Comparison of ENCODE assay signal across 14 cellular contexts in genomic region chr10:121956111-121957061, GRCh38. TPM values are rescaled to one million over a fixed set of nuclear protein-coding genes. Genes with fewer than 3 reads are reported as not detected.
DNase-seq lines count a peak whose midpoint lies in the region; ATAC-seq and TF ChIP-seq lines count a peak whose summit lies in the region.
"Had no signal": no experiment of that assay in that cellular context is flagged by ENCODE, and none has a peak within 500 bp of the region (broad histone marks: within the 10 kb centered on the region; RNA-seq: fewer than 3 reads in every experiment).

No MANE protein-coding gene starts in this region.

- H3K9me3 ChIP-seq in PC-3 (ENCODE audit: low read length) (no peaks in the 10 kb centered on the region), osteoblast (ENCODE audit: low read depth, low read length) (no peaks in the 10 kb centered on the region), sigmoid colon (no peaks in the 10 kb centered on the region)

- peaks cover 4% of the 10 kb centered on the region for H3K36me3 ChIP-seq in PC-3 (ENCODE audit: low read depth, low read length)
- H3K36me3 ChIP-seq in osteoblast (ENCODE audit: insufficient read depth, low read length), result peaks cover 6% of the 10 kb centered on the region
- peaks cover 3 to 73% (median 31%) of the 10 kb centered on the region in 4 donors for H3K36me3 ChIP-seq in sigmoid colon

- WGBS in sigmoid colon, 2 donors, result 88 to 89% methylated on average over 7 of the region's 7 CpGs

- H3K4me1 ChIP-seq in PC-3 (ENCODE audit: insufficient read depth, low read length), result peaks cover 17% of the 10 kb centered on the region
- peaks cover 11% of the 10 kb centered on the region for H3K4me1 ChIP-seq in osteoblast (ENCODE audit: insufficient read depth, low read length)
- H3K4me1 ChIP-seq in sigmoid colon, result no peaks in the 10 kb centered on the region

- no peaks in the 10 kb centered on the region for H3K9me2 ChIP-seq in PC-3 (replicated peaks; ENCODE audit: low read length)

- H3F3A ChIP-seq in PC-3 (ENCODE audit: low read length, unreplicated experiment), result no peaks in the 10 kb centered on the region

- intact Hi-C loops in PC-3 (cut with micrococcal nuclease), result loop anchor here (2.0 kb wide), 1 partner anchor 30 kb away; no protein-coding TSS in a partner anchor
- intact Hi-C loops in sigmoid colon (cut with DNase I), result no loop called here

- TF ChIP-seq CTCF in PC-3 (conservative IDR thresholded peaks at IDR 0.05; ENCODE audit: low read depth, low read length) (no peak), osteoblast (IDR thresholded peaks at IDR 0.05; ENCODE audit: extremely low read depth, low read depth, low read length) (no peak), sigmoid colon (IDR thresholded peaks at IDR 0.05) (no peak)

- DNase-seq in activated CD4-positive, alpha-beta T cell treated with anti-CD3 and anti-CD28 coated beads, Interleukin-2, amount 10 ng/mL, durations not matched to agents 7 days and 5 days, result no peak
- DNase-seq in activated CD4-positive, alpha-beta T cell treated with anti-CD3 and anti-CD28 coated beads for 4 hours, result no peak
- DNase-seq in PC-3, result peak; percentile 83
- DNase-seq in dermis microvascular lymphatic vessel endothelial cell (ENCODE audit: low read depth in 2 of 2), result peak; percentile 50 to 90
- DNase-seq in osteoblast (ENCODE audit: insufficient read length, low spot score, missing footprints), result no peak
- DNase-seq in sigmoid colon, result no peak
- no peak for DNase-seq in ACHN
- DNase-seq in stimulated activated CD4-positive, alpha-beta T cell treated with anti-CD3 and anti-CD28 coated beads, Interleukin-15, amount 100 ng/mL, for 24 hours, result no peak
- DNase-seq: activated T-cell treated with anti-CD3 and anti-CD28 coated beads for 4 hours; central memory CD4-positive, alpha-beta T cell; kidney; NCI-H1417; SHP77 treated with DMSO at 0.1 percent for 48 hours had no signal

- peak overlapping the region; percentile 18; the same call in 1 of the 2 replicates for H3K4me3 ChIP-seq in PC-3 (ENCODE audit: low read length)
- no peak overlapping the region for H3K4me3 ChIP-seq in osteoblast (ENCODE audit: insufficient read depth, low read length)
- H3K4me3 ChIP-seq in sigmoid colon, result no peak overlapping the region

- no peak for TF ChIP-seq POLR2A in sigmoid colon (IDR thresholded peaks at IDR 0.05)

- POLR2A ChIA-PET in activated CD4-positive, alpha-beta T cell treated with anti-CD3 and anti-CD28 coated beads, Interleukin-2, amount 10 ng/mL, durations not matched to agents 7 days and 5 days (lab: Charles Lee), result no interaction called here
- POLR2A ChIA-PET in PC-3 (lab: Charles Lee; ENCODE audit: unreplicated experiment), result no interaction called here

- no peaks in the 10 kb centered on the region for H3K9me3 Mint-ChIP-seq in activated CD4-positive, alpha-beta T cell treated with anti-CD3 and anti-CD28 coated beads, Interleukin-2, amount 10 ng/mL, durations not matched to agents 7 days and 5 days

- H3K4me2 ChIP-seq in PC-3 (ENCODE audit: low read length) (peak overlapping the region; percentile 68), osteoblast (ENCODE audit: insufficient read depth, low read length) (no peak overlapping the region)

- H3K9ac ChIP-seq in PC-3 (ENCODE audit: low read length), result peak overlapping the region; percentile 55

- peak; percentile 92 for ATAC-seq in PC-3

- H3K36me3 Mint-ChIP-seq in activated CD4-positive, alpha-beta T cell treated with anti-CD3 and anti-CD28 coated beads, Interleukin-2, amount 10 ng/mL, durations not matched to agents 7 days and 5 days (ENCODE audit: low read depth), result peaks cover 25% of the 10 kb centered on the region

- H2AFZ ChIP-seq in PC-3 (ENCODE audit: low read length), result no peak overlapping the region
- H2AFZ ChIP-seq in osteoblast (ENCODE audit: low read length), result no peak overlapping the region

- peak overlapping the region; percentile 2 for H3K27ac Mint-ChIP-seq in activated CD4-positive, alpha-beta T cell treated with anti-CD3 and anti-CD28 coated beads, Interleukin-2, amount 10 ng/mL, durations not matched to agents 7 days and 5 days

- H3K79me2 ChIP-seq in PC-3 (ENCODE audit: low read length) (no peaks in the 10 kb centered on the region), osteoblast (ENCODE audit: insufficient read depth, low read length) (no peaks in the 10 kb centered on the region)

- H4K20me1 ChIP-seq in PC-3 (ENCODE audit: low read length), result no peaks in the 10 kb centered on the region
- H4K20me1 ChIP-seq in osteoblast (ENCODE audit: insufficient read depth, low read length), result no peaks in the 10 kb centered on the region

- H3K27me3 Mint-ChIP-seq in activated CD4-positive, alpha-beta T cell treated with anti-CD3 and anti-CD28 coated beads, Interleukin-2, amount 10 ng/mL, durations not matched to agents 7 days and 5 days, result no peaks in the 10 kb centered on the region

- no peak for TF ChIP-seq EP300 in sigmoid colon (IDR thresholded peaks at IDR 0.05)

- CTCF ChIA-PET in activated CD4-positive, alpha-beta T cell treated with anti-CD3 and anti-CD28 coated beads, Interleukin-2, amount 10 ng/mL, durations not matched to agents 7 days and 5 days (lab: Charles Lee), result no interaction called here
- CTCF ChIA-PET in PC-3 (lab: Charles Lee), result interaction anchor here (0.6 to 1.1 kb wide), 3 partner anchors 54 to 307 kb away, joined by 3 to 8 read pairs (median 5); no protein-coding TSS in a partner anchor

- peak overlapping the region; percentile 92 for H3K27ac ChIP-seq in PC-3 (ENCODE audit: low read length)
- peak overlapping the region; percentile 18 for H3K27ac ChIP-seq in osteoblast (ENCODE audit: low read depth, low read length)
- H3K27ac ChIP-seq in sigmoid colon, result no peak overlapping the region
- H3K27ac ChIP-seq: VCaP had no signal

- in situ Hi-C loops in ACHN (cut with HindIII; ENCODE audit: low pct_ligation_motif_present, low pct_unique_long_range_greater_than_20kb, low sequenced_read_pairs), result no loop called here

- H3K4me1 Mint-ChIP-seq in activated CD4-positive, alpha-beta T cell treated with anti-CD3 and anti-CD28 coated beads, Interleukin-2, amount 10 ng/mL, durations not matched to agents 7 days and 5 days, result no peaks in the 10 kb centered on the region

- no peaks in the 10 kb centered on the region for H3K27me3 ChIP-seq in PC-3 (ENCODE audit: low read length)
- no peaks in the 10 kb centered on the region for H3K27me3 ChIP-seq in osteoblast (ENCODE audit: insufficient read depth, low read length)
- H3K27me3 ChIP-seq in sigmoid colon, result no peaks in the 10 kb centered on the region

- TSS peak; percentile 52 for BruUV-seq in PC-3 (replicated peaks; lab: Mats Ljungman, UMichigan)

- no peak overlapping the region for H3K4me3 Mint-ChIP-seq in activated CD4-positive, alpha-beta T cell treated with anti-CD3 and anti-CD28 coated beads, Interleukin-2, amount 10 ng/mL, durations not matched to agents 7 days and 5 days

RNA-seq across cellular contexts. Expression of gene NSMCE4A, which starts 18.6 kb away (rescaled TPM):
- total RNA-seq in activated CD4-positive, alpha-beta T cell treated with anti-CD3 and anti-CD28 coated beads, Interleukin-2, amount 10 ng/mL, durations not matched to agents 7 days and 5 days, result 10 to 100 TPM; 63.5 to 69.4 TPM
- total RNA-seq in PC-3 (2014; rRNA removed), result 46.3 and 47.3 TPM in 2 replicates
- total RNA-seq in dermis microvascular lymphatic vessel endothelial cell, result 39.8 and 44.3 TPM in 2 replicates
- 25.7 and 28.9 TPM in 2 replicates for total RNA-seq in osteoblast
- 100 to 1,000 TPM; 104 to 160 (median 118) TPM for total RNA-seq in sigmoid colon
- polyA plus RNA-seq in sigmoid colon, result 10 to 100 TPM; 39.0 to 55.3 (median 52.0) TPM

RNA-seq across cellular contexts. Expression of gene ATE1, which starts 28.6 kb away (rescaled TPM):
- 10 to 100 TPM; 23.1 to 24.4 TPM for total RNA-seq in activated CD4-positive, alpha-beta T cell treated with anti-CD3 and anti-CD28 coated beads, Interleukin-2, amount 10 ng/mL, durations not matched to agents 7 days and 5 days
- total RNA-seq in PC-3 (2014; rRNA removed), result 7.9 and 12.8 TPM in 2 replicates
- 31.1 and 32.0 TPM in 2 replicates for total RNA-seq in dermis microvascular lymphatic vessel endothelial cell
- total RNA-seq in osteoblast, result 21.0 and 29.8 TPM in 2 replicates
- 10 to 100 TPM; 31.4 to 49.6 (median 37.0) TPM for total RNA-seq in sigmoid colon
- 10 to 100 TPM; 12.5 to 20.6 (median 15.0) TPM for polyA plus RNA-seq in sigmoid colon

RNA-seq across cellular contexts. Expression of gene TACC2, which starts 32.6 kb away (rescaled TPM):
- not detected for total RNA-seq in activated CD4-positive, alpha-beta T cell treated with anti-CD3 and anti-CD28 coated beads, Interleukin-2, amount 10 ng/mL, durations not matched to agents 7 days and 5 days
- 27.9 and 31.7 TPM in 2 replicates for total RNA-seq in PC-3 (2014; rRNA removed)
- 3.4 and 3.7 TPM in 2 replicates for total RNA-seq in dermis microvascular lymphatic vessel endothelial cell
- total RNA-seq in osteoblast, result 5.0 and 5.8 TPM in 2 replicates
- total RNA-seq in sigmoid colon, result 100 to 1,000 TPM in 1 of 4 donors, 10 to 100 TPM in 3; 64.2 to 173 (median 73.3) TPM
- 10 to 100 TPM; 43.7 to 77.7 (median 55.3) TPM for polyA plus RNA-seq in sigmoid colon

Comparison
In these comparisons a context has a peak if more than half of its experiments do, and no peak if none do; other contexts are left out.
1. DNase-seq: peak in PC-3 (single experiment) and dermis microvascular lymphatic vessel endothelial cell (2 of 2); none in activated CD4-positive, alpha-beta T cell treated with anti-CD3 and anti-CD28 coated beads, Interleukin-2, amount 10 ng/mL, durations not matched to agents 7 days and 5 days (single experiment), activated CD4-positive, alpha-beta T cell treated with anti-CD3 and anti-CD28 coated beads for 4 hours (0 of 2), osteoblast (single experiment), sigmoid colon (single experiment), ACHN (single experiment) and stimulated activated CD4-positive, alpha-beta T cell treated with anti-CD3 and anti-CD28 coated beads, Interleukin-15, amount 100 ng/mL, for 24 hours (single experiment).
2. H3K27ac ChIP-seq: peak in PC-3 (single experiment) and osteoblast (single experiment); none in sigmoid colon (0 of 4).